ENCODE assay signal across 1 cellular context in the genomic region with DNA sequence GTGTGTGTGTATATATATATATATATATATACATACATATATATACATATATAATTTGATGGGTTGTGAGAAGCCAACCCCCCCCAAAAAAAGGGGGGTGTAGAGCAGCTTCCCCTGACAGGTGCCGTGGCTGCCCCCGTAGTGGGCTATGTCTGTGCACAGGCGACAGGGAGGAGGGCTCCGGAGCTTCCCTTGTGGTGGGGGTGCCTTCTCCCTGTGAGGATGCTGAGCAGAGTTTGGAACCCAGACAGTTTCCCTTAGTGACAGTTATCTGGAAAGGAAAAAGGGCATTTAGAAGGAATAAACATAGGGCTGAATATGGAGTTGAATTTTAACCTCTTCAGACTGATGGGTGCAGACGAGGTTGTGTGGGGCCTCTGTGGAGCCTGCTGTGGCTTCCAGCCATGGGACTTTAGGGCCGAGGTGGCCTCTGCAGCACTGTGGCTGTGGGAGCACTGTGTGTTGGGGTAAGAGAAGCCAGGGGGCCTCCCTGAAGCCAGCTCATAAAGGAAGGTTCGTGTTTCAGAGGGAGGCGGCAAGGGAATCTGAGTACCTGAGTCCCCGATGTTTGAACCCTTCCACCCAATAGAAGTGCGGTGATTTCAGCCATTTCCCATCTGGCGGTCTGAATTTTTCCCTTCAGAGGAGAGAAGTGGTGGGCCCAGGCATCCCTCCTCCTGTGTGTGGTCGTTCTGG.
TF ChIP-seq lines count a peak whose summit lies in the region.

No MANE protein-coding gene starts in this region.

TF ChIP-seq in SK-N-SH treated with all-trans-retinoic acid at 6 μM for 48 hours, 23 proteins besides CTCF, POLR2A, EP300 and RAD21 (continued from another document):
- TF ChIP-seq, protein P1, sequence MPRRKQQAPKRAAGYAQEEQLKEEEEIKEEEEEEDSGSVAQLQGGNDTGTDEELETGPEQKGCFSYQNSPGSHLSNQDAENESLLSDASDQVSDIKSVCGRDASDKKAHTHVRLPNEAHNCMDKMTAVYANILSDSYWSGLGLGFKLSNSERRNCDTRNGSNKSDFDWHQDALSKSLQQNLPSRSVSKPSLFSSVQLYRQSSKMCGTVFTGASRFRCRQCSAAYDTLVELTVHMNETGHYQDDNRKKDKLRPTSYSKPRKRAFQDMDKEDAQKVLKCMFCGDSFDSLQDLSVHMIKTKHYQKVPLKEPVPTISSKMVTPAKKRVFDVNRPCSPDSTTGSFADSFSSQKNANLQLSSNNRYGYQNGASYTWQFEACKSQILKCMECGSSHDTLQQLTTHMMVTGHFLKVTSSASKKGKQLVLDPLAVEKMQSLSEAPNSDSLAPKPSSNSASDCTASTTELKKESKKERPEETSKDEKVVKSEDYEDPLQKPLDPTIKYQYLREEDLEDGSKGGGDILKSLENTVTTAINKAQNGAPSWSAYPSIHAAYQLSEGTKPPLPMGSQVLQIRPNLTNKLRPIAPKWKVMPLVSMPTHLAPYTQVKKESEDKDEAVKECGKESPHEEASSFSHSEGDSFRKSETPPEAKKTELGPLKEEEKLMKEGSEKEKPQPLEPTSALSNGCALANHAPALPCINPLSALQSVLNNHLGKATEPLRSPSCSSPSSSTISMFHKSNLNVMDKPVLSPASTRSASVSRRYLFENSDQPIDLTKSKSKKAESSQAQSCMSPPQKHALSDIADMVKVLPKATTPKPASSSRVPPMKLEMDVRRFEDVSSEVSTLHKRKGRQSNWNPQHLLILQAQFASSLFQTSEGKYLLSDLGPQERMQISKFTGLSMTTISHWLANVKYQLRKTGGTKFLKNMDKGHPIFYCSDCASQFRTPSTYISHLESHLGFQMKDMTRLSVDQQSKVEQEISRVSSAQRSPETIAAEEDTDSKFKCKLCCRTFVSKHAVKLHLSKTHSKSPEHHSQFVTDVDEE (CRISPR knock-in tag; IDR thresholded peaks at IDR 0.05): no peak
- TF ChIP-seq ESRRG (CRISPR knock-in tag; IDR thresholded peaks at IDR 0.05): no peak
